Comparison of ENCODE assay signal across 11 cellular contexts in genomic region chr4:87499415-87500106, GRCh38. TPM values are rescaled to one million over a fixed set of nuclear protein-coding genes. Genes with fewer than 3 reads are reported as not detected.
DNase-seq lines count a peak whose midpoint lies in the region; ATAC-seq and TF ChIP-seq lines count a peak whose summit lies in the region.
"Had no signal": no experiment of that assay in that cellular context is flagged by ENCODE, and none has a peak within 500 bp of the region (broad histone marks: within the 10 kb centered on the region; RNA-seq: fewer than 3 reads in every experiment).

No MANE protein-coding gene starts in this region.

- no peak for TF ChIP-seq POLR2A in heart left ventricle (IDR thresholded peaks at IDR 0.05)

- DNase-seq in heart left ventricle, result no peak
- no peak for DNase-seq in cardiac septum (ENCODE audit: low spot score)
- DNase-seq in thoracic aorta (ENCODE audit: low spot score), result no peak
- DNase-seq in Ammon's horn (ENCODE audit: low spot score), result no peak
- DNase-seq in lower lobe of right lung, result no peak
- no peak for DNase-seq in DMS114 treated with DMSO at 0.1 percent for 48 hours (lab: John Stamatoyannopoulos, UW; ENCODE audit: unreplicated experiment)
- DNase-seq: GOT3, NCI-H146 had no signal

- H3K9me3 ChIP-seq in heart left ventricle (no peaks in the 10 kb centered on the region), thoracic aorta (no peaks in the 10 kb centered on the region), lower lobe of right lung (no peaks in the 10 kb centered on the region)

- H3K4me3 ChIP-seq in heart left ventricle (no peak overlapping the region), thoracic aorta (no peak overlapping the region), lower lobe of right lung (no peak overlapping the region)

- H3K27ac ChIP-seq in heart left ventricle, result peak overlapping the region in 10 of 12 donors; percentile 2 to 80 (median 40)
- H3K27ac ChIP-seq in thoracic aorta, result peak overlapping the region; percentile 48 to 64
- no peak overlapping the region for H3K27ac ChIP-seq in lower lobe of right lung

- H3K4me1 ChIP-seq in heart left ventricle (peaks cover 2 to 65% (median 43%) of the 10 kb centered on the region in 12 donors), thoracic aorta (ENCODE audit: control insufficient read depth in 1 of 2, low read depth in 2 of 2) (peaks cover 26 to 58% of the 10 kb centered on the region in 2 donors), lower lobe of right lung (peaks cover 8% of the 10 kb centered on the region)

- intact Hi-C loops in heart left ventricle (cut with DNase I) (no loop called here), cardiac septum (cut with DNase I) (no loop called here), lower lobe of right lung (cut with DNase I) (no loop called here)

- no peaks in the 10 kb centered on the region for H3K27me3 ChIP-seq in heart left ventricle
- H3K27me3 ChIP-seq in thoracic aorta (replicated peaks; ENCODE audit: insufficient read depth), result no peaks in the 10 kb centered on the region
- no peaks in the 10 kb centered on the region for H3K27me3 ChIP-seq in lower lobe of right lung (ENCODE audit: low read depth)

- WGBS in heart left ventricle, 4 donors, result 69 to 79% (median 76%) methylated on average over 7 of the region's 7 CpGs

- H3K36me3 ChIP-seq in heart left ventricle, result peaks cover 0 to 51% (median 23%) of the 10 kb centered on the region in 9 donors
- peaks cover 25% of the 10 kb centered on the region for H3K36me3 ChIP-seq in thoracic aorta
- peaks cover 22% of the 10 kb centered on the region for H3K36me3 ChIP-seq in lower lobe of right lung

- no peak for TF ChIP-seq CTCF in heart left ventricle (IDR thresholded peaks at IDR 0.05)
- TF ChIP-seq CTCF in thoracic aorta (IDR thresholded peaks at IDR 0.05), result no peak
- no peak for TF ChIP-seq CTCF in lower lobe of right lung (IDR thresholded peaks at IDR 0.05)

- ATAC-seq in heart left ventricle (no peak), HG02588 (IDR thresholded peaks at IDR 0.05; ENCODE audit: unreplicated experiment) (peak; percentile 73), HG03565 (IDR thresholded peaks at IDR 0.05; ENCODE audit: unreplicated experiment) (peak; percentile 85), thoracic aorta (ENCODE audit: insufficient number of reproducible peaks, low FRiP score, low read depth) (no peak), lower lobe of right lung (no peak)

RNA-seq across cellular contexts. Expression of gene SPARCL1, which starts 29.6 kb away (rescaled TPM):
- 100 to 1,000 TPM; 163 to 829 (median 250) TPM for total RNA-seq in heart left ventricle
- 100 to 1,000 TPM; 215 to 400 TPM for polyA plus RNA-seq in heart left ventricle
- 202 TPM for total RNA-seq in cardiac septum
- 1,000 to 10,000 TPM; 1,225 to 2,315 TPM for total RNA-seq in thoracic aorta
- 299 TPM for total RNA-seq in lower lobe of right lung
- total RNA-seq: osteoblast had no signal

Comparison
In these comparisons a context has a peak if more than half of its experiments do, and no peak if none do; other contexts are left out.
1. ATAC-seq: peak in HG02588 (single experiment) and HG03565 (single experiment); none in heart left ventricle (0 of 4), thoracic aorta (single experiment) and lower lobe of right lung (0 of 2).